In genomic region chr20:54680439-54680838, GRCh38 we compare ENCODE assay signal across 14 cellular contexts.
DNase-seq lines count a peak whose midpoint lies in the region; ATAC-seq, FAIRE-seq and TF ChIP-seq lines count a peak whose summit lies in the region.
"Had no signal": no experiment of that assay in that cellular context is flagged by ENCODE, and none has a peak within 500 bp of the region (broad histone marks: within the 10 kb centered on the region; RNA-seq: fewer than 3 reads in every experiment).

No MANE protein-coding gene starts in this region.

- H4K20me1 ChIP-seq in MM.1S (ENCODE audit: insufficient read depth, low read length) (no peaks in the 10 kb centered on the region), K562 (replicated peaks; ENCODE audit: control insufficient read depth, insufficient read depth, low read length) (no peaks in the 10 kb centered on the region)
- H4K20me1 ChIP-seq: BLaER1 had no signal

- CTCF ChIA-PET in K562 (lab: Yijun Ruan, JAX; ENCODE audit: low intra/inter-chr PET ratio) = interaction anchor here (0.6 to 1.3 kb wide), 4 partner anchors 1567 to 1897 kb away, joined by 3 to 5 read pairs (median 3); no protein-coding TSS in a partner anchor

- no peaks in the 10 kb centered on the region for H3F3A ChIP-seq in MM.1S (ENCODE audit: insufficient read depth, low read length)

- DNase-seq in NCI-H2171 treated with DMSO at 0.1 percent for 48 hours (lab: John Stamatoyannopoulos, UW) = peak; percentile 64
- DNase-seq in NCI-H2171 (lab: John Stamatoyannopoulos, UW) = no peak
- no peak for DNase-seq in MM.1S
- DNase-seq in K562 (ENCODE audit: extremely low read depth in 1 of 4, low spot score in 3 of 4) = no peak
- no peak for DNase-seq in pancreas
- no peak for DNase-seq in NCI-H524 (lab: John Stamatoyannopoulos, UW)
- no peak for DNase-seq in lower lobe of right lung
- DNase-seq in HPDE6-E6E7 (ENCODE audit: extremely low spot score) = no peak
- DNase-seq: 8988T, DMS79 treated with DMSO at 0.1 percent for 48 hours, GF-D8 had no signal

- no peaks in the 10 kb centered on the region for H3K9me1 ChIP-seq in K562 (ENCODE audit: control insufficient read depth, insufficient read depth, low read length)

- TF ChIP-seq RAD21 in K562 (CRISPR knock-in tag; conservative IDR thresholded peaks at IDR 0.05 in 1 of 2, IDR thresholded peaks at IDR 0.05 in 1 of 2) = no peak

- H3K79me2 ChIP-seq in MM.1S (ENCODE audit: low read length) (no peaks in the 10 kb centered on the region), K562 (ENCODE audit: control insufficient read depth, insufficient read depth, low read length) (no peaks in the 10 kb centered on the region)

- H3K9me3 ChIP-seq in MM.1S (replicated peaks; ENCODE audit: insufficient read depth, low read length) (no peaks in the 10 kb centered on the region), K562 (replicated peaks; ENCODE audit: control insufficient read depth, insufficient read depth, low read depth, low read length) (no peaks in the 10 kb centered on the region), pancreas (no peaks in the 10 kb centered on the region), lower lobe of right lung (no peaks in the 10 kb centered on the region)
- H3K9me3 ChIP-seq: BLaER1, HAP-1 had no signal

- TF ChIP-seq EP300 in K562 (IDR thresholded peaks at IDR 0.05; ENCODE audit: low read length) = no peak

- H3K4me1 ChIP-seq in MM.1S (ENCODE audit: low read length) (peaks cover 13% of the 10 kb centered on the region), K562 (replicated peaks in 1 of 2; ENCODE audit: control insufficient read depth in 2 of 2, insufficient read depth in 2 of 2, low read length in 2 of 2) (no peaks in the 10 kb centered on the region), pancreas (no peaks in the 10 kb centered on the region), lower lobe of right lung (no peaks in the 10 kb centered on the region)
- H3K4me1 ChIP-seq: BLaER1, HAP-1 had no signal

- no peak for TF ChIP-seq CTCF in MM.1S (IDR thresholded peaks at IDR 0.05; ENCODE audit: low read length)
- TF ChIP-seq CTCF in K562 (IDR thresholded peaks at IDR 0.05 in 2 of 3, conservative IDR thresholded peaks at IDR 0.05 in 1 of 3; ENCODE audit: insufficient read depth in 2 of 3, low read depth in 1 of 3, low read length in 3 of 3) = no peak
- TF ChIP-seq CTCF in pancreas (IDR thresholded peaks at IDR 0.05) = no peak
- no peak for TF ChIP-seq CTCF in lower lobe of right lung (IDR thresholded peaks at IDR 0.05)

- H3K27ac ChIP-seq in MM.1S (ENCODE audit: low read length) (no peak overlapping the region), K562 (ENCODE audit: extremely low read depth, low read depth, low read length) (no peak overlapping the region), pancreas (no peak overlapping the region), lower lobe of right lung (no peak overlapping the region)
- H3K27ac ChIP-seq: BLaER1, GM23248 had no signal

- in situ Hi-C loops in K562 (cut with MboI) = loop anchor here (10.0 kb wide), 1 partner anchor 1664 kb away; no protein-coding TSS in a partner anchor

- H3K9me2 ChIP-seq in MM.1S (replicated peaks; ENCODE audit: insufficient read depth, low read length) = no peaks in the 10 kb centered on the region

- FAIRE-seq in K562 (lab: Jason Lieb, UNC) (no peak), pancreas (lab: Jason Lieb, UNC) (no peak)

- BruUV-seq in K562 (replicated peaks; lab: Mats Ljungman, UMichigan) = no TSS peak

- intact Hi-C loops in K562 (cut with micrococcal nuclease) = loop anchor here (2.0 kb wide), 1 partner anchor 1568 kb away; the partner anchor contains the start of gene MC3R
- intact Hi-C loops in pancreas (cut with DNase I) = loop anchor here in 1 of 3 donors (5.0 kb wide), 1 partner anchor 47 kb away; no protein-coding TSS in a partner anchor
- intact Hi-C loops in lower lobe of right lung (cut with DNase I) = no loop called here

- H3K4me2 ChIP-seq in MM.1S (ENCODE audit: low read depth, low read length) (peak overlapping the region; percentile 59), K562 (ENCODE audit: insufficient read depth, low read length) (no peak overlapping the region)
- H3K4me2 ChIP-seq: BLaER1 had no signal

- WGBS in K562 (ENCODE audit: insufficient coverage, low coverage, missing lambda C conversion rate) = 0% methylated on average over 5 of the region's 5 CpGs
- WGBS in pancreas, 2 donors = 19 to 21% methylated on average over 5 of the region's 5 CpGs

- H3K9ac ChIP-seq in MM.1S (ENCODE audit: low read length) (no peak overlapping the region), K562 (ENCODE audit: insufficient read depth in 1 of 2, low read depth in 2 of 2, low read length in 2 of 2) (no peak overlapping the region)
- H3K9ac ChIP-seq: BLaER1, GM23248 had no signal

- 0 out of 2 replicates have a peak overlapping the region, but pooled peaks have one; percentile 15 for H3K4me3 ChIP-seq in MM.1S (ENCODE audit: low read length)
- H3K4me3 ChIP-seq in K562 = no peak overlapping the region
- no peak overlapping the region for H3K4me3 ChIP-seq in pancreas
- H3K4me3 ChIP-seq in lower lobe of right lung = no peak overlapping the region
- H3K4me3 ChIP-seq: BLaER1, GM23248, HAP-1 had no signal

- H2AFZ ChIP-seq in MM.1S (ENCODE audit: low read length) (0 out of 2 replicates have a peak overlapping the region, but pooled peaks have one; percentile 15), K562 (ENCODE audit: low read depth, low read length) (no peak overlapping the region)
- H2AFZ ChIP-seq: GM23248 had no signal

- no peak for TF ChIP-seq POLR2A in K562 (conservative IDR thresholded peaks at IDR 0.05)

- POLR2A ChIA-PET in K562 (lab: Yijun Ruan, JAX) = interaction anchor here (0.6 to 0.7 kb wide), 2 partner anchors 10 to 1830 kb away, joined by 3 read pairs; no protein-coding TSS in a partner anchor

- H3K36me3 ChIP-seq in MM.1S (replicated peaks; ENCODE audit: insufficient read depth, low read length) (no peaks in the 10 kb centered on the region), K562 (ENCODE audit: control insufficient read depth, insufficient read depth, low read length) (no peaks in the 10 kb centered on the region), pancreas (no peaks in the 10 kb centered on the region), lower lobe of right lung (no peaks in the 10 kb centered on the region)
- H3K36me3 ChIP-seq: BLaER1, HAP-1 had no signal

- no peaks in the 10 kb centered on the region for H3K27me3 ChIP-seq in MM.1S (replicated peaks; ENCODE audit: insufficient read depth, low read length)
- H3K27me3 ChIP-seq in K562 (ENCODE audit: control insufficient read depth in 2 of 2, insufficient read depth in 2 of 2, low read length in 2 of 2) = no peaks in the 10 kb centered on the region
- H3K27me3 ChIP-seq in pancreas = no peaks in the 10 kb centered on the region
- H3K27me3 ChIP-seq in lower lobe of right lung (ENCODE audit: low read depth) = peaks cover 18% of the 10 kb centered on the region
- H3K27me3 ChIP-seq: BLaER1 had no signal

- ATAC-seq in K562 (no peak), pancreas (peak; percentile 12 to 49 (median 42)), lower lobe of right lung (no peak)

TF ChIP-seq in K562, 482 proteins besides CTCF, POLR2A, EP300 and RAD21 (continues in another document):
- TF ChIP-seq CUX1 (CRISPR knock-in tag; IDR thresholded peaks at IDR 0.05) = peak; percentile 100
- no peak for TF ChIP-seq ZNF274 (IDR thresholded peaks at IDR 0.05; ENCODE audit: borderline replicate concordance, low read depth, low read length)

Comparison
In these comparisons a context has a peak if more than half of its experiments do, and no peak if none do; other contexts are left out.
1. ATAC-seq: peak in pancreas (4 of 4); none in K562 (single experiment) and lower lobe of right lung (0 of 2).